ENCODE assay signal across 1 cellular context in genomic region chr9:136119259-136120118, GRCh38.
A peak's percentile ranks its signal among the peaks of the same experiment; 100 is the strongest.
TF ChIP-seq lines count a peak whose summit lies in the region.

No MANE protein-coding gene starts in this region.

TF ChIP-seq in HepG2, 621 proteins besides CTCF, POLR2A, EP300 and RAD21 (continued from another document and continues in another):
- TF ChIP-seq SKI (IDR thresholded peaks at IDR 0.05; ENCODE audit: partially characterized antibody) (peak; percentile 52), YEATS2 (CRISPR knock-in tag; IDR thresholded peaks at IDR 0.05; ENCODE audit: borderline replicate concordance) (no peak), ZNF224 (CRISPR knock-in tag; IDR thresholded peaks at IDR 0.05) (peak; percentile 76), ZBTB14 (CRISPR knock-in tag; IDR thresholded peaks at IDR 0.05) (0 out of 2 replicates have a peak, but pooled peaks have one; percentile 25), KAT2B (IDR thresholded peaks at IDR 0.05; ENCODE audit: borderline replicate concordance, low read depth, low read length) (no peak), ZNF451 (CRISPR knock-in tag; IDR thresholded peaks at IDR 0.05) (no peak), ZBTB7A (CRISPR knock-in tag; IDR thresholded peaks at IDR 0.05) (no peak), SETDB1 (CRISPR knock-in tag; IDR thresholded peaks at IDR 0.05; ENCODE audit: borderline replicate concordance) (no peak), ERF (CRISPR knock-in tag; IDR thresholded peaks at IDR 0.05) (0 out of 2 replicates have a peak, but pooled peaks have one; percentile 39), ISL2 (CRISPR knock-in tag; IDR thresholded peaks at IDR 0.05) (peak; percentile 36; the same call in 1 of the 2 replicates), KDM1A (CRISPR knock-in tag; IDR thresholded peaks at IDR 0.05) (0 out of 2 replicates have a peak, but pooled peaks have one; percentile 17), ZFP37 (CRISPR knock-in tag; IDR thresholded peaks at IDR 0.05; ENCODE audit: borderline replicate concordance) (peak; percentile 57; the same call in 1 of the 2 replicates), SP140L (CRISPR knock-in tag; IDR thresholded peaks at IDR 0.05; ENCODE audit: borderline replicate concordance) (no peak), ZFP36 (IDR thresholded peaks at IDR 0.05; ENCODE audit: borderline replicate concordance, low read depth, low read length, partially characterized antibody) (no peak), HMG20A (CRISPR knock-in tag; IDR thresholded peaks at IDR 0.05; ENCODE audit: borderline replicate concordance) (no peak), KDM5A (IDR thresholded peaks at IDR 0.05; ENCODE audit: borderline replicate concordance, low read length) (no peak), ZNF281 (CRISPR knock-in tag; IDR thresholded peaks at IDR 0.05; ENCODE audit: borderline replicate concordance) (no peak), ZBED4 (CRISPR knock-in tag; IDR thresholded peaks at IDR 0.05; ENCODE audit: borderline replicate concordance) (no peak), ZNF180 (CRISPR knock-in tag; IDR thresholded peaks at IDR 0.05; ENCODE audit: borderline replicate concordance, low read depth) (0 out of 2 replicates have a peak, but pooled peaks have one; percentile 42), ZNF501 (CRISPR knock-in tag; IDR thresholded peaks at IDR 0.05) (peak; percentile 57; the same call in 1 of the 2 replicates), ZBTB7B (CRISPR knock-in tag; IDR thresholded peaks at IDR 0.05) (peak; percentile 77), ZFP90 (CRISPR knock-in tag; IDR thresholded peaks at IDR 0.05; ENCODE audit: borderline replicate concordance) (no peak), GATA4 (IDR thresholded peaks at IDR 0.05; ENCODE audit: borderline replicate concordance, low read depth) (0 out of 2 replicates have a peak, but pooled peaks have one; percentile 59), NRL (CRISPR knock-in tag; IDR thresholded peaks at IDR 0.05; ENCODE audit: borderline replicate concordance) (peak; percentile 54; the same call in 1 of the 2 replicates), ZNF496 (CRISPR knock-in tag; IDR thresholded peaks at IDR 0.05; ENCODE audit: insufficient replicate concordance) (no peak), ZNF550 (CRISPR knock-in tag; IDR thresholded peaks at IDR 0.05; ENCODE audit: borderline replicate concordance) (no peak), CBX2 (IDR thresholded peaks at IDR 0.05; ENCODE audit: low read depth, low read length) (no peak), CBX2 (CRISPR knock-in tag; IDR thresholded peaks at IDR 0.05; ENCODE audit: low read depth) (peak; percentile 76; the same call in 1 of the 2 replicates), MEIS1 (CRISPR knock-in tag; IDR thresholded peaks at IDR 0.05; ENCODE audit: borderline replicate concordance) (0 out of 2 replicates have a peak, but pooled peaks have one; percentile 17), MIXL1 (CRISPR knock-in tag; IDR thresholded peaks at IDR 0.05) (0 out of 2 replicates have a peak, but pooled peaks have one; percentile 18), ZNF609 (CRISPR knock-in tag; IDR thresholded peaks at IDR 0.05; ENCODE audit: borderline replicate concordance) (no peak), ZC3H13 (CRISPR knock-in tag; IDR thresholded peaks at IDR 0.05) (0 out of 2 replicates have a peak, but pooled peaks have one; percentile 15), LCORL (IDR thresholded peaks at IDR 0.05) (no peak), LCORL (CRISPR knock-in tag; IDR thresholded peaks at IDR 0.05) (peak; percentile 93; the same call in 1 of the 2 replicates), ZNF17 (CRISPR knock-in tag; IDR thresholded peaks at IDR 0.05) (0 out of 2 replicates have a peak, but pooled peaks have one; percentile 36), ZNF782 (CRISPR knock-in tag; IDR thresholded peaks at IDR 0.05; ENCODE audit: borderline replicate concordance) (no peak), ZNF3 (CRISPR knock-in tag; IDR thresholded peaks at IDR 0.05) (no peak), HNRNPH1 (optimal IDR thresholded peaks at IDR 0.05; ENCODE audit: low read depth, low read length) (no peak), KDM3A (CRISPR knock-in tag; IDR thresholded peaks at IDR 0.05; ENCODE audit: low read depth) (no peak; the same call in 1 of the 2 replicates), ZNF367 (CRISPR knock-in tag; IDR thresholded peaks at IDR 0.05; ENCODE audit: borderline replicate concordance) (no peak), ZNF839 (CRISPR knock-in tag; IDR thresholded peaks at IDR 0.05; ENCODE audit: borderline replicate concordance) (no peak), ZNF484 (CRISPR knock-in tag; IDR thresholded peaks at IDR 0.05; ENCODE audit: borderline replicate concordance, low read depth) (no peak), ATF1 (CRISPR knock-in tag; IDR thresholded peaks at IDR 0.05) (no peak), TBL1XR1 (IDR thresholded peaks at IDR 0.05; ENCODE audit: borderline replicate concordance, low read length, partially characterized antibody) (no peak), SRSF4 (IDR thresholded peaks at IDR 0.05; ENCODE audit: low read depth, low read length, poor library complexity, severe bottlenecking) (no peak), JUNB (CRISPR knock-in tag; IDR thresholded peaks at IDR 0.05; ENCODE audit: borderline replicate concordance) (no peak), STAG1 (CRISPR knock-in tag; IDR thresholded peaks at IDR 0.05) (peak; percentile 17), TGIF2 (CRISPR knock-in tag; IDR thresholded peaks at IDR 0.05) (peak; percentile 36; the same call in 1 of the 2 replicates), HINFP (CRISPR knock-in tag; IDR thresholded peaks at IDR 0.05; ENCODE audit: low read depth) (no peak), RORA (CRISPR knock-in tag; IDR thresholded peaks at IDR 0.05) (no peak), ZXDC (CRISPR knock-in tag; IDR thresholded peaks at IDR 0.05) (peak; percentile 76; the same call in 1 of the 2 replicates), GFI1 (CRISPR knock-in tag; IDR thresholded peaks at IDR 0.05; ENCODE audit: borderline replicate concordance) (peak; percentile 22; the same call in 1 of the 2 replicates), SIN3A (IDR thresholded peaks at IDR 0.05; ENCODE audit: borderline replicate concordance, low read depth, low read length) (peak; percentile 51; the same call in 1 of the 2 replicates)
